ENCODE assay signal across 8 cellular contexts in genomic region chr12:55965941-55966407, GRCh38. TPM values are rescaled to one million over a fixed set of nuclear protein-coding genes. Genes with fewer than 3 reads are reported as not detected.
DNase-seq lines count a peak whose midpoint lies in the region; ATAC-seq and TF ChIP-seq lines count a peak whose summit lies in the region.

Gene PMEL, minus strand, starts transcription at chr12:55966042. Its CDS starts 31 bp downstream, at chr12:55966011.

- H3K4ac ChIP-seq in IMR-90 (ENCODE audit: low read depth, low read length): peak within 1 kb of the TSS; percentile 77

- H4K91ac ChIP-seq in IMR-90 (ENCODE audit: insufficient read depth, low read depth, low read length): peak within 1 kb of the TSS; percentile 86; the same call in 1 of the 2 replicates

- H3K27me3 ChIP-seq in IMR-90 (ENCODE audit: control insufficient read depth, insufficient read depth, low read length) (no peaks in the 10 kb centered on the region), breast epithelium (no peaks in the 10 kb centered on the region), transverse colon (no peaks in the 10 kb centered on the region)

- in situ Hi-C loops in IMR-90 (cut with MboI; ENCODE audit: low sequenced_read_pairs): no loop called here
- in situ Hi-C loops in transverse colon (cut with MboI; ENCODE audit: low pct_ligation_motif_present in 1 of 4, low pct_unique_long_range_greater_than_20kb in 1 of 4, low sequenced_read_pairs in 3 of 4): no loop called here

- peak within 1 kb of the TSS; percentile 85 to 86 for H4K8ac ChIP-seq in IMR-90 (ENCODE audit: low read depth in 2 of 2, low read length in 2 of 2)

- H3K9me1 ChIP-seq in IMR-90 (ENCODE audit: insufficient read depth, low read length): peaks cover 6% of the 10 kb centered on the region; the same call in 1 of the 2 replicates

- no peak for TF ChIP-seq EP300 in transverse colon (IDR thresholded peaks at IDR 0.05; ENCODE audit: low read depth)

- H3K4me1 ChIP-seq in IMR-90 (ENCODE audit: control insufficient read depth, insufficient read depth, low read length): peaks cover 7% of the 10 kb centered on the region
- H3K4me1 ChIP-seq in breast epithelium: peaks cover 0 to 12% of the 10 kb centered on the region in 2 donors
- peaks cover 8 to 18% (median 14%) of the 10 kb centered on the region in 4 donors for H3K4me1 ChIP-seq in transverse colon

- peak within 1 kb of the TSS; percentile 25; the same call in 1 of the 2 replicates for H3K56ac ChIP-seq in IMR-90 (ENCODE audit: extremely low read depth, insufficient read depth, low read length)

- POLR2A ChIA-PET in IMR-90 (lab: Charles Lee; ENCODE audit: unreplicated experiment): no interaction called here

- TF ChIP-seq POLR2A in IMR-90 (IDR thresholded peaks at IDR 0.05; ENCODE audit: low read depth, low read length): no peak
- no peak for TF ChIP-seq POLR2A in breast epithelium (IDR thresholded peaks at IDR 0.05)
- no peak for TF ChIP-seq POLR2A in transverse colon (IDR thresholded peaks at IDR 0.05)

- peak within 1 kb of the TSS; percentile 47 for H4K5ac ChIP-seq in IMR-90 (ENCODE audit: low read depth, low read length)

- intact Hi-C loops in IMR-90 (cut with micrococcal nuclease) (no loop called here), breast epithelium (cut with DNase I; ENCODE audit: low total_unique reads) (loop anchor here (10.0 kb wide), 1 partner anchor 1961 kb away; the partner anchor contains the start of genes HOXC8 and HOXC9), transverse colon (cut with DNase I; ENCODE audit: low total_unique reads) (no loop called here)

- DNase-seq in CD1c-positive myeloid dendritic cell (ENCODE audit: extremely low spot score): peak; percentile 15
- DNase-seq in IMR-90: no peak
- no peak for DNase-seq in breast epithelium (ENCODE audit: low spot score in 2 of 2)
- DNase-seq in left kidney (ENCODE audit: low read depth, low spot score): peak; percentile 68
- DNase-seq in transverse colon: no peak
- DNase-seq in amygdala (lab: John Stamatoyannopoulos, UW): no peak

- TF ChIP-seq RAD21 in IMR-90 (IDR thresholded peaks at IDR 0.05; ENCODE audit: low read length): no peak

- peak within 1 kb of the TSS; percentile 95 for H3K4me2 ChIP-seq in IMR-90 (ENCODE audit: low read depth, low read length)

- peak within 1 kb of the TSS; percentile 40 for H3K9ac ChIP-seq in IMR-90 (ENCODE audit: low read depth, low read length)

- H3K18ac ChIP-seq in IMR-90 (ENCODE audit: low read depth, low read length): peak within 1 kb of the TSS; percentile 31; the same call in 1 of the 2 replicates

- ATAC-seq in IMR-90 (ENCODE audit: low read depth): peak; percentile 15
- no peak for ATAC-seq in GM19397 (IDR thresholded peaks at IDR 0.05; ENCODE audit: unreplicated experiment)
- no peak for ATAC-seq in GM19452 (IDR thresholded peaks at IDR 0.05; ENCODE audit: unreplicated experiment)

- no TSS peak for BruUV-seq in IMR-90 (replicated peaks; lab: Mats Ljungman, UMichigan)

- H2AFZ ChIP-seq in IMR-90 (replicated peaks; ENCODE audit: low read length, poor library complexity): peak within 1 kb of the TSS; percentile 95

- no peak within 1 kb of the TSS for H2BK15ac ChIP-seq in IMR-90 (ENCODE audit: low read depth, low read length)

- H3K4me3 ChIP-seq in IMR-90 (ENCODE audit: insufficient read depth, low read depth, low read length) (peak within 1 kb of the TSS; percentile 63), breast epithelium (peak within 1 kb of the TSS; percentile 66 to 94 (median 87)), transverse colon (peak within 1 kb of the TSS; percentile 56 to 91 (median 80))

- dilution Hi-C loops in IMR-90 (cut with HindIII; ENCODE audit: low sequenced_read_pairs, unreplicated experiment): no loop called here

- H2BK20ac ChIP-seq in IMR-90 (ENCODE audit: low read depth, low read length): no peak within 1 kb of the TSS

- H3K14ac ChIP-seq in IMR-90 (replicated peaks; ENCODE audit: low read depth, low read length): peak within 1 kb of the TSS; percentile 93

- peak within 1 kb of the TSS; percentile 88 for H3K23ac ChIP-seq in IMR-90 (ENCODE audit: low read depth, low read length)

- peaks cover 10 to 45% of the 10 kb centered on the region in 2 experiments; a peak in 3 of 4 replicates for H3K79me1 ChIP-seq in IMR-90 (ENCODE audit: low read depth in 1 of 2, low read length in 2 of 2)

- no CpG with 5 or more reads among the region's 4 CpGs for WGBS in IMR-90 (ENCODE audit: extremely low coverage in 2 of 2, insufficient read length in 1 of 2), 2 experiments
- WGBS in transverse colon (ENCODE audit: low coverage in 1 of 2), 2 donors: 3 to 7% methylated on average over 2 to 4 of the region's 4 CpGs

- peak within 1 kb of the TSS; percentile 93 for H2AK9ac ChIP-seq in IMR-90 (replicated peaks; ENCODE audit: low read depth, low read length, poor library complexity)

- CTCF ChIA-PET in IMR-90 (lab: Yijun Ruan, JAX): no interaction called here

- H3K27ac ChIP-seq in IMR-90 (ENCODE audit: insufficient read depth, low read length) (peak within 1 kb of the TSS; percentile 60), breast epithelium (peak within 1 kb of the TSS; percentile 95), transverse colon (peak within 1 kb of the TSS; percentile 78 to 92 (median 86))

- H2BK120ac ChIP-seq in IMR-90 (ENCODE audit: low read depth, low read length): peak within 1 kb of the TSS; percentile 16; the same call in 1 of the 2 replicates

- TF ChIP-seq CTCF in IMR-90 (conservative IDR thresholded peaks at IDR 0.05; ENCODE audit: low read depth, low read length): no peak
- no peak for TF ChIP-seq CTCF in breast epithelium (IDR thresholded peaks at IDR 0.05)
- TF ChIP-seq CTCF in transverse colon (IDR thresholded peaks at IDR 0.05): no peak

- H3K36me3 ChIP-seq in IMR-90 (ENCODE audit: control insufficient read depth, insufficient read depth, low read length): no peaks in the 10 kb centered on the region; the same call in 1 of the 2 replicates
- no peaks in the 10 kb centered on the region for H3K36me3 ChIP-seq in breast epithelium
- no peaks in the 10 kb centered on the region for H3K36me3 ChIP-seq in transverse colon

- no peaks in the 10 kb centered on the region for H4K20me1 ChIP-seq in IMR-90 (ENCODE audit: insufficient read depth, low read length)

- H3K9me3 ChIP-seq in IMR-90 (ENCODE audit: control insufficient read depth, insufficient read depth, low read length): no peaks in the 10 kb centered on the region
- no peaks in the 10 kb centered on the region for H3K9me3 ChIP-seq in breast epithelium
- no peaks in the 10 kb centered on the region for H3K9me3 ChIP-seq in transverse colon

- H2AK5ac ChIP-seq in IMR-90 (ENCODE audit: low read depth, low read length): peak within 1 kb of the TSS; percentile 12

- H2BK5ac ChIP-seq in IMR-90 (ENCODE audit: low read depth, low read length, poor library complexity, severe bottlenecking): peak within 1 kb of the TSS; percentile 67

TF ChIP-seq in IMR-90, 13 proteins besides CTCF, POLR2A, EP300 and RAD21:
- no peak for TF ChIP-seq RCOR1 (IDR thresholded peaks at IDR 0.05; ENCODE audit: insufficient replicate concordance, low read length)
- TF ChIP-seq MXI1 (IDR thresholded peaks at IDR 0.05; ENCODE audit: borderline replicate concordance, low read depth, low read length): no peak
- no peak for TF ChIP-seq RFX5 (IDR thresholded peaks at IDR 0.05; ENCODE audit: low read depth, low read length)
- no peak for TF ChIP-seq BHLHE40 (IDR thresholded peaks at IDR 0.05; ENCODE audit: low read depth, low read length)
- no peak for TF ChIP-seq CHD1 (IDR thresholded peaks at IDR 0.05; ENCODE audit: low read depth, low read length)
- TF ChIP-seq SMC3 (IDR thresholded peaks at IDR 0.05; ENCODE audit: low read depth, low read length): no peak
- no peak for TF ChIP-seq CEBPB (IDR thresholded peaks at IDR 0.05; ENCODE audit: low read depth, low read length)
- TF ChIP-seq MAZ (IDR thresholded peaks at IDR 0.05; ENCODE audit: borderline replicate concordance, low read depth, low read length): no peak
- TF ChIP-seq FOS (IDR thresholded peaks at IDR 0.05; ENCODE audit: low read depth, low read length): no peak
- no peak for TF ChIP-seq MAFK (IDR thresholded peaks at IDR 0.05; ENCODE audit: low read depth, low read length)
- no peak for TF ChIP-seq NFE2L2 (IDR thresholded peaks at IDR 0.05; ENCODE audit: low read depth, low read length)
- no peak for TF ChIP-seq ELK1 (IDR thresholded peaks at IDR 0.05; ENCODE audit: borderline replicate concordance, low read depth, low read length)
- TF ChIP-seq, protein P1, sequence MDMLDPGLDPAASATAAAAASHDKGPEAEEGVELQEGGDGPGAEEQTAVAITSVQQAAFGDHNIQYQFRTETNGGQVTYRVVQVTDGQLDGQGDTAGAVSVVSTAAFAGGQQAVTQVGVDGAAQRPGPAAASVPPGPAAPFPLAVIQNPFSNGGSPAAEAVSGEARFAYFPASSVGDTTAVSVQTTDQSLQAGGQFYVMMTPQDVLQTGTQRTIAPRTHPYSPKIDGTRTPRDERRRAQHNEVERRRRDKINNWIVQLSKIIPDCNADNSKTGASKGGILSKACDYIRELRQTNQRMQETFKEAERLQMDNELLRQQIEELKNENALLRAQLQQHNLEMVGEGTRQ (IDR thresholded peaks at IDR 0.05; ENCODE audit: low read depth, low read length): no peak

RNA-seq across cellular contexts. Expression of gene PMEL, which starts in this region (rescaled TPM):
- total RNA-seq in IMR-90 (2012; rRNA removed) (1.4 and 1.7 TPM in 2 replicates), breast epithelium (10 to 100 TPM in 1 of 3 donors, 1 to 10 TPM in 2; 4.7 to 18.7 (median 7.4) TPM), transverse colon (1 to 10 TPM in 3 of 4 donors, not detected in 1; 2.4 to 7.0 (median 4.9) TPM)
- polyA plus RNA-seq in IMR-90 (2012; rRNA removed): 5.8 and 5.9 TPM in 2 replicates
- 6.3 and 7.0 TPM in 2 replicates for polyA plus RNA-seq in IMR-90 (2012; cell fraction: cytosol; rRNA removed)
- 7.9 and 8.3 TPM in 2 replicates for polyA plus RNA-seq in IMR-90 (2012; cell fraction: nucleus; rRNA removed; ENCODE audit: low replicate concordance)

Comparison
In these comparisons a context has a peak if more than half of its experiments do, and no peak if none do; other contexts are left out.
1. DNase-seq: peak in CD1c-positive myeloid dendritic cell (single experiment) and left kidney (single experiment); none in IMR-90 (single experiment), breast epithelium (0 of 2), transverse colon (single experiment) and amygdala (0 of 56).
2. Peak in every context shown above with its lines, with median percentiles within 50 percentile points of each other: H3K27ac ChIP-seq and H3K4me3 ChIP-seq.